Comparison of ENCODE assay signal across 10 cellular contexts in genomic region chr6:3260772-3261517, GRCh38. TPM values are rescaled to one million over a fixed set of nuclear protein-coding genes. Genes with fewer than 3 reads are reported as not detected.
A peak's percentile ranks its signal among the peaks of the same experiment; 100 is the strongest.
DNase-seq lines count a peak whose midpoint lies in the region; ATAC-seq, FAIRE-seq and TF ChIP-seq lines count a peak whose summit lies in the region.
"Had no signal": no experiment of that assay in that cellular context is flagged by ENCODE, and none has a peak within 500 bp of the region (broad histone marks: within the 10 kb centered on the region; RNA-seq: fewer than 3 reads in every experiment).

No MANE protein-coding gene starts in this region.

- peak overlapping the region; percentile 99 for H3K4me3 Mint-ChIP-seq in activated naive CD4-positive, alpha-beta T cell treated with anti-CD3 and anti-CD28 coated beads, Interleukin-2, amount 50 U/mL, for 24 hours
- peak overlapping the region; percentile 98 for H3K4me3 Mint-ChIP-seq in WTC11

- peak overlapping the region; percentile 12 for H3K27ac Mint-ChIP-seq in activated naive CD4-positive, alpha-beta T cell treated with anti-CD3 and anti-CD28 coated beads, Interleukin-2, amount 50 U/mL, for 24 hours
- peak overlapping the region; percentile 66 for H3K27ac Mint-ChIP-seq in WTC11

- intact Hi-C loops in body of pancreas (cut with DNase I), result no loop called here

- no peak for DNase-seq in activated naive CD4-positive, alpha-beta T cell (lab: John Stamatoyannopoulos, UW)
- DNase-seq in WTC11 (ENCODE audit: low spot score) (no peak), suprapubic skin (ENCODE audit: low spot score in 2 of 2) (peak in 1 of 2 donors; percentile 38), body of pancreas (no peak), RCC 7860 (ENCODE audit: low spot score) (no peak)
- DNase-seq: activated CD8-positive, alpha-beta memory T cell treated with anti-CD3 and anti-CD28 coated beads for 24 hours; cortex of kidney had no signal

- 71% methylated on average over 17 of the region's 17 CpGs for WGBS in suprapubic skin
- WGBS in body of pancreas, 2 donors, result 48 to 54% methylated on average over 15 to 17 of the region's 17 CpGs

- H3K9me3 ChIP-seq in iPS-15b (ENCODE audit: control insufficient read depth, insufficient read depth, low read length), result no peaks in the 10 kb centered on the region
- no peaks in the 10 kb centered on the region for H3K9me3 ChIP-seq in suprapubic skin
- H3K9me3 ChIP-seq in body of pancreas, result no peaks in the 10 kb centered on the region

- H3K9me3 Mint-ChIP-seq in activated naive CD4-positive, alpha-beta T cell treated with anti-CD3 and anti-CD28 coated beads, Interleukin-2, amount 50 U/mL, for 24 hours, result no peaks in the 10 kb centered on the region
- H3K9me3 Mint-ChIP-seq in WTC11, result no peaks in the 10 kb centered on the region

- no peak for TF ChIP-seq EP300 in suprapubic skin (IDR thresholded peaks at IDR 0.05)

- ATAC-seq in WTC11 (no peak), HG03565 (IDR thresholded peaks at IDR 0.05; ENCODE audit: unreplicated experiment) (no peak), body of pancreas (no peak)

- POLR2A ChIA-PET in WTC11 (lab: Charles Lee), result no interaction called here

- peaks cover 7% of the 10 kb centered on the region for H3K4me1 ChIP-seq in iPS-15b (ENCODE audit: control insufficient read depth, insufficient read depth, low read length)
- peaks cover 42% of the 10 kb centered on the region for H3K4me1 ChIP-seq in suprapubic skin
- H3K4me1 ChIP-seq in body of pancreas, result peaks cover 37% of the 10 kb centered on the region

- peaks cover 7% of the 10 kb centered on the region for H3K27me3 ChIP-seq in iPS-15b (ENCODE audit: control insufficient read depth, insufficient read depth, low read length)
- no peaks in the 10 kb centered on the region for H3K27me3 ChIP-seq in suprapubic skin
- H3K27me3 ChIP-seq in body of pancreas, result no peaks in the 10 kb centered on the region

- H3K4me3 ChIP-seq in iPS-15b (ENCODE audit: low read depth, low read length) (peak overlapping the region; percentile 13), suprapubic skin (peak overlapping the region; percentile 1), body of pancreas (no peak overlapping the region)

- H3K36me3 Mint-ChIP-seq in activated naive CD4-positive, alpha-beta T cell treated with anti-CD3 and anti-CD28 coated beads, Interleukin-2, amount 50 U/mL, for 24 hours, result peaks cover 5% of the 10 kb centered on the region
- peaks cover 19% of the 10 kb centered on the region for H3K36me3 Mint-ChIP-seq in WTC11

- TF ChIP-seq POLR2A in suprapubic skin (IDR thresholded peaks at IDR 0.05) (no peak), body of pancreas (IDR thresholded peaks at IDR 0.05) (no peak)

- TF ChIP-seq CTCF in WTC11 (IDR thresholded peaks at IDR 0.05) (no peak), suprapubic skin (IDR thresholded peaks at IDR 0.05) (no peak), body of pancreas (IDR thresholded peaks at IDR 0.05) (no peak)

- H3K27me3 Mint-ChIP-seq in activated naive CD4-positive, alpha-beta T cell treated with anti-CD3 and anti-CD28 coated beads, Interleukin-2, amount 50 U/mL, for 24 hours, result no peaks in the 10 kb centered on the region
- H3K27me3 Mint-ChIP-seq in WTC11 (ENCODE audit: low read depth), result peaks cover 4% of the 10 kb centered on the region; the same call in 1 of the 2 replicates

- H3K36me3 ChIP-seq in iPS-15b (ENCODE audit: control insufficient read depth, insufficient read depth, low read length), result peaks cover 10% of the 10 kb centered on the region
- peaks cover 10% of the 10 kb centered on the region for H3K36me3 ChIP-seq in suprapubic skin
- peaks cover 4 to 6% of the 10 kb centered on the region in 2 donors for H3K36me3 ChIP-seq in body of pancreas (replicated peaks in 1 of 2; ENCODE audit: insufficient read depth in 1 of 2, low read depth in 2 of 2)

- no peak overlapping the region for H3K27ac ChIP-seq in suprapubic skin
- peak overlapping the region in 2 of 4 donors; percentile 16 for H3K27ac ChIP-seq in body of pancreas

- CTCF ChIA-PET in WTC11 (lab: Charles Lee), result interaction anchor here (0.6 to 3.5 kb wide), 5 partner anchors 10 to 588 kb away, joined by 3 to 22 read pairs (median 5); partner anchors contain the start of gene FAM50B

- H3K9ac ChIP-seq in iPS-15b (ENCODE audit: low read depth, low read length), result no peak overlapping the region

- no peak for FAIRE-seq in RCC 7860 (lab: Jason Lieb, UNC)

- H3K4me1 Mint-ChIP-seq in activated naive CD4-positive, alpha-beta T cell treated with anti-CD3 and anti-CD28 coated beads, Interleukin-2, amount 50 U/mL, for 24 hours, result peaks cover 51% of the 10 kb centered on the region
- peaks cover 30% of the 10 kb centered on the region for H3K4me1 Mint-ChIP-seq in WTC11

TF ChIP-seq in WTC11, 78 proteins besides CTCF, POLR2A, EP300 and RAD21:
- TF ChIP-seq GABPB1 (CRISPR knock-in tag; IDR thresholded peaks at IDR 0.05), result no peak
- TF ChIP-seq ESRRA (CRISPR knock-in tag; IDR thresholded peaks at IDR 0.05; ENCODE audit: borderline replicate concordance), result no peak
- no peak for TF ChIP-seq MYBL2 (CRISPR knock-in tag; IDR thresholded peaks at IDR 0.05)
- no peak for TF ChIP-seq PREB (CRISPR knock-in tag; IDR thresholded peaks at IDR 0.05; ENCODE audit: borderline replicate concordance)
- no peak for TF ChIP-seq HMGXB4 (CRISPR knock-in tag; IDR thresholded peaks at IDR 0.05)
- no peak for TF ChIP-seq ZNF416 (CRISPR knock-in tag; IDR thresholded peaks at IDR 0.05)
- no peak for TF ChIP-seq RORB (CRISPR knock-in tag; IDR thresholded peaks at IDR 0.05)
- no peak for TF ChIP-seq ELF4 (CRISPR knock-in tag; IDR thresholded peaks at IDR 0.05; ENCODE audit: low read depth)
- no peak for TF ChIP-seq RELA (CRISPR knock-in tag; IDR thresholded peaks at IDR 0.05; ENCODE audit: borderline replicate concordance)
- no peak for TF ChIP-seq CDX4 (CRISPR knock-in tag; IDR thresholded peaks at IDR 0.05; ENCODE audit: borderline replicate concordance)

RNA-seq across cellular contexts. Expression of gene PSMG4, which starts 2.2 kb away (rescaled TPM):
- total RNA-seq in WTC11 (2021) (30.2 to 38.2 TPM (median 32.5 TPM) in 3 replicates), suprapubic skin (10 to 100 TPM; 11.4 to 32.6 (median 21.1) TPM), body of pancreas (10 to 100 TPM; 10.9 to 11.2 TPM)

RNA-seq across cellular contexts. Expression of gene TUBB2B, which starts 33.5 kb away (rescaled TPM):
- 591 to 627 TPM (median 616 TPM) in 3 replicates for total RNA-seq in WTC11 (2021)
- 10 to 100 TPM in 3 of 4 donors, 1 to 10 TPM in 1; 9.2 to 19.3 (median 13.2) TPM for total RNA-seq in suprapubic skin
- 10 to 100 TPM in 1 of 2 donors, 1 to 10 TPM in 1; 1.3 to 10.6 TPM for total RNA-seq in body of pancreas

Comparison
In these comparisons a context has a peak if more than half of its experiments do, and no peak if none do; other contexts are left out.
1. H3K4me3 ChIP-seq: peak in iPS-15b (single experiment) and suprapubic skin (single experiment); none in body of pancreas (0 of 2).
2. RNA of gene TUBB2B, which starts 33.5 kb away (total RNA-seq): 591 to 627 TPM in WTC11; 9.2 to 19.3 TPM in suprapubic skin and 1.3 to 10.6 TPM in body of pancreas; every median in the first group is over 10 times any median in the second.